In the genomic region with DNA sequence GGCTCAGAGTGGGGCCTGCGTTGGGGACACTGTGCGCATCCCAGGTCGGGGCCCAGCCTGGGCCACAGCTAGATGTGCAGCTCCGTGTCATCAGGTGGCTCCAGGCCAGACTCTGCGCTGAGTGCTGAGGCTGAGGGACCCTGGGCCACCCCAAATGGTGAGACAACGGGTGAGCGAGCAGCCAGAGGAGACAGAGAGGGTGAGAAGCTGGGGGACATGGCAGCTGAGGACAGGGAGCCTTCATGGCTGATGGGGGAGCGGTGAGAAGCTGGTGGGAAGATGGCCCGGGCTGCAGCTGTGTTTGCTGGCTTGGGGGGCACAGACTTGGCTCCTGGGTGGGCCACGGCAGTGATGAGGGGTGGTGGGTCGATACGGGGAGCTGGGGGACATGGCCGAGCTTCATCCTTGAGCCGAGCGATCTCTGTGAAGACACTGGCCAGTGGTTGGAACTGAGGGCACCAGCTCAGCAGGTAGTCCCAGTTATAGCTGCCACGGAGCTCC, we compare ENCODE assay signal across 22 cellular contexts.
"Had no signal": no experiment of that assay in that cellular context is flagged by ENCODE, and none has a peak within 500 bp of the region (broad histone marks: within the 10 kb centered on the region; RNA-seq: fewer than 3 reads in every experiment).

No MANE protein-coding gene starts in this region.

- H3K27me3 ChIP-seq: heart left ventricle, ovary, testis, vagina had no signal

- H3K4me1 ChIP-seq: testis had no signal

- H3K36me3 ChIP-seq: ovary had no signal

- DNase-seq: activated CD4-positive, alpha-beta memory T cell treated with anti-CD3 and anti-CD28 coated beads for 36 hours; activated CD4-positive, alpha-beta T cell treated with anti-CD3 and anti-CD28 coated beads for 48 hours; activated gamma-delta T cell; activated T-cell treated with anti-CD3 and anti-CD28 coated beads, Interleukin-2, amount 50 U/mL, for 72 hours; heart left ventricle; islet precursor cell; lower lobe of right lung; mesendoderm; right cardiac atrium; stimulated activated CD4-positive, alpha-beta T cell treated with anti-CD3 and anti-CD28 coated beads, Interleukin-15, amount 100 ng/mL, for 24 hours; stimulated activated naive CD4-positive, alpha-beta T cell; SW 1271; T-helper 17 cell; testis had no signal

- H3K4me3 Mint-ChIP-seq: activated CD4-positive, alpha-beta memory T cell treated with anti-CD3 and anti-CD28 coated beads for 36 hours; activated T-cell treated with anti-CD3 and anti-CD28 coated beads, Interleukin-2, amount 50 U/mL, for 72 hours; neural crest cell; T-helper 17 cell had no signal

- H3K9me3 ChIP-seq: heart left ventricle, lower lobe of right lung, mucosa of descending colon, ovary, testis, vagina had no signal

- ATAC-seq: activated naive CD4-positive, alpha-beta T cell treated with anti-CD3 and anti-CD28 coated beads, Interleukin-2, amount 50 U/mL, for 72 hours; activated T-cell treated with anti-CD3 and anti-CD28 coated beads, Interleukin-2, amount 50 U/mL, for 72 hours; heart left ventricle; lower lobe of right lung; mucosa of descending colon; right cardiac atrium; T-helper 17 cell had no signal

- H3K27me3 Mint-ChIP-seq: activated CD4-positive, alpha-beta memory T cell treated with anti-CD3 and anti-CD28 coated beads for 36 hours; T-helper 17 cell had no signal

- H3K27ac ChIP-seq: coronary artery, epithelial cell of prostate, heart left ventricle, lower lobe of right lung, ovary, skin epidermis, testis, vagina had no signal

- H3K4me3 ChIP-seq: coronary artery, heart left ventricle, lower lobe of right lung, mucosa of descending colon, ovary, skin epidermis, testis, vagina had no signal

- H3K27ac Mint-ChIP-seq: activated CD4-positive, alpha-beta memory T cell treated with anti-CD3 and anti-CD28 coated beads for 36 hours; activated T-cell treated with anti-CD3 and anti-CD28 coated beads, Interleukin-2, amount 50 U/mL, for 72 hours; T-helper 17 cell had no signal

- H3K9me3 Mint-ChIP-seq: activated CD4-positive, alpha-beta memory T cell treated with anti-CD3 and anti-CD28 coated beads for 36 hours; activated naive CD4-positive, alpha-beta T cell treated with anti-CD3 and anti-CD28 coated beads, Interleukin-2, amount 50 U/mL, for 72 hours; activated T-cell treated with anti-CD3 and anti-CD28 coated beads, Interleukin-2, amount 50 U/mL, for 72 hours; neural crest cell had no signal

- H3K36me3 Mint-ChIP-seq: activated CD4-positive, alpha-beta memory T cell treated with anti-CD3 and anti-CD28 coated beads for 36 hours; activated naive CD4-positive, alpha-beta T cell treated with anti-CD3 and anti-CD28 coated beads, Interleukin-2, amount 50 U/mL, for 72 hours had no signal

- H3K4me1 Mint-ChIP-seq: neural crest cell had no signal
